Comparison of ENCODE assay signal across 8 cellular contexts in genomic region chr17:76737676-76738467, GRCh38. TPM values are rescaled to one million over a fixed set of nuclear protein-coding genes. Genes with fewer than 3 reads are reported as not detected.
DNase-seq lines count a peak whose midpoint lies in the region; ATAC-seq, FAIRE-seq and TF ChIP-seq lines count a peak whose summit lies in the region.

Gene MFSD11 (plus strand): TSS chr17:76738119. CDS start chr17:76738353, 234 bp downstream.

- intact Hi-C loops in heart right ventricle (cut with DNase I) (no loop called here), transverse colon (cut with DNase I; ENCODE audit: low total_unique reads) (no loop called here)

- TF ChIP-seq CTCF in heart right ventricle (IDR thresholded peaks at IDR 0.05) (no peak), transverse colon (IDR thresholded peaks at IDR 0.05) (peak in 2 of 5 experiments; percentile 13 to 38)

- H3K36me3 ChIP-seq in heart right ventricle (peaks cover 0 to 58% (median 36%) of the 10 kb centered on the region in 9 donors), transverse colon (peaks cover 0 to 40% (median 13%) of the 10 kb centered on the region in 4 donors)

- H3K27me3 Mint-ChIP-seq in T-helper 1 cell treated with Interleukin-12 subunit alpha and Interleukin-12 subunit beta and Interleukin-4 antibody, amounts not matched to agents 30 μg/mL and 1 μg/mL, for 36 hours (ENCODE audit: low read depth): no peaks in the 10 kb centered on the region

- peak; percentile 97 for FAIRE-seq in GM12891 (lab: Jason Lieb, UNC)

- no peaks in the 10 kb centered on the region for H3K9me3 Mint-ChIP-seq in T-helper 1 cell treated with Interleukin-12 subunit alpha and Interleukin-12 subunit beta and Interleukin-4 antibody, amounts not matched to agents 30 μg/mL and 1 μg/mL, for 36 hours

- DNase-seq in GM12891 (ENCODE audit: insufficient read length, low spot score) (peak; percentile 89), NCI-H128 (lab: John Stamatoyannopoulos, UW; ENCODE audit: unreplicated experiment) (peak; percentile 78), amniotic epithelial cell (ENCODE audit: low read depth) (peak; percentile 92), heart right ventricle (peak; percentile 92 to 93), pons (ENCODE audit: low spot score) (peak; percentile 93), transverse colon (peak; percentile 93)

- in situ Hi-C loops in transverse colon (cut with MboI; ENCODE audit: low pct_ligation_motif_present in 1 of 4, low pct_unique_long_range_greater_than_20kb in 1 of 4, low sequenced_read_pairs in 3 of 4): no loop called here

- peak; percentile 5 for TF ChIP-seq EP300 in transverse colon (IDR thresholded peaks at IDR 0.05; ENCODE audit: low read depth)

- TF ChIP-seq POLR2A in GM12891 (IDR thresholded peaks at IDR 0.05; ENCODE audit: low read depth, low read length): no peak
- TF ChIP-seq POLR2A in transverse colon (IDR thresholded peaks at IDR 0.05): peak; percentile 5

- H3K27ac ChIP-seq in heart right ventricle (peak within 1 kb of the TSS; percentile 95 to 99 (median 99)), transverse colon (peak within 1 kb of the TSS; percentile 99 to 100 (median 100))

- H3K27me3 ChIP-seq in heart right ventricle: no peaks in the 10 kb centered on the region
- H3K27me3 ChIP-seq in transverse colon: no peaks in the 10 kb centered on the region

- H3K9me3 ChIP-seq in heart right ventricle (no peaks in the 10 kb centered on the region), transverse colon (no peaks in the 10 kb centered on the region)

- peaks cover 40% of the 10 kb centered on the region for H3K36me3 Mint-ChIP-seq in T-helper 1 cell treated with Interleukin-12 subunit alpha and Interleukin-12 subunit beta and Interleukin-4 antibody, amounts not matched to agents 30 μg/mL and 1 μg/mL, for 36 hours (ENCODE audit: low read depth)

- ATAC-seq in HG02759 (IDR thresholded peaks at IDR 0.05; ENCODE audit: unreplicated experiment) (peak; percentile 66), heart right ventricle (peak; percentile 80 to 91 (median 88))

- H3K4me1 ChIP-seq in heart right ventricle: peaks cover 11 to 72% (median 57%) of the 10 kb centered on the region in 9 donors
- H3K4me1 ChIP-seq in transverse colon: peaks cover 24 to 63% (median 42%) of the 10 kb centered on the region in 4 donors

- H3K4me1 Mint-ChIP-seq in T-helper 1 cell treated with Interleukin-12 subunit alpha and Interleukin-12 subunit beta and Interleukin-4 antibody, amounts not matched to agents 30 μg/mL and 1 μg/mL, for 36 hours (ENCODE audit: low read depth): peaks cover 37% of the 10 kb centered on the region

- H3K27ac Mint-ChIP-seq in T-helper 1 cell treated with Interleukin-12 subunit alpha and Interleukin-12 subunit beta and Interleukin-4 antibody, amounts not matched to agents 30 μg/mL and 1 μg/mL, for 36 hours: peak within 1 kb of the TSS; percentile 98

- H3K4me3 Mint-ChIP-seq in T-helper 1 cell treated with Interleukin-12 subunit alpha and Interleukin-12 subunit beta and Interleukin-4 antibody, amounts not matched to agents 30 μg/mL and 1 μg/mL, for 36 hours: peak within 1 kb of the TSS; percentile 94

- 0 to 1% methylated on average over 56 to 57 of the region's 57 CpGs for WGBS in heart right ventricle, 2 donors
- WGBS in transverse colon (ENCODE audit: low coverage in 1 of 2), 2 donors: 0 to 1% methylated on average over 8 to 48 of the region's 57 CpGs

- peak within 1 kb of the TSS; percentile 84 to 98 (median 94) for H3K4me3 ChIP-seq in heart right ventricle
- H3K4me3 ChIP-seq in transverse colon: peak within 1 kb of the TSS; percentile 82 to 100 (median 93)

TF ChIP-seq in GM12891, 5 proteins besides CTCF, POLR2A, EP300 and RAD21:
- TF ChIP-seq POLR2AphosphoS5 (IDR thresholded peaks at IDR 0.05; ENCODE audit: low read depth, low read length) (peak; percentile 0; the same call in 1 of the 2 replicates), SPI1 (IDR thresholded peaks at IDR 0.05; ENCODE audit: low read depth, low read length) (no peak), TAF1 (IDR thresholded peaks at IDR 0.05; ENCODE audit: low read depth, low read length) (no peak), PAX5 (IDR thresholded peaks at IDR 0.05; ENCODE audit: insufficient read depth, low read length, severe bottlenecking) (peak; percentile 33), POU2F2 (IDR thresholded peaks at IDR 0.05; ENCODE audit: low read depth, low read length) (peak; percentile 31; the same call in 1 of the 2 replicates)

RNA-seq across cellular contexts. Expression of gene MFSD11, which starts in this region (rescaled TPM):
- 10.2 TPM for polyA plus RNA-seq in GM12891 (2012; ENCODE audit: low read depth, missing spikeins)
- total RNA-seq in heart right ventricle (10 to 100 TPM; 25.1 to 34.4 (median 29.6) TPM), transverse colon (10 to 100 TPM in 3 of 4 donors, 1 to 10 TPM in 1; 7.6 to 41.3 (median 25.7) TPM)
- 10 to 100 TPM in 1 of 2 donors, 1 to 10 TPM in 1; 9.2 to 23.2 TPM for polyA plus RNA-seq in heart right ventricle

Comparison
In these comparisons a context has a peak if more than half of its experiments do, and no peak if none do; other contexts are left out.
1. Peak in every context shown above with its lines: DNase-seq, ATAC-seq, H3K4me3 ChIP-seq and H3K27ac ChIP-seq.